9 cellular contexts compared by ENCODE assay signal in genomic region chr17:82334622-82335394, GRCh38. TPM values are rescaled to one million over a fixed set of nuclear protein-coding genes. Genes with fewer than 3 reads are reported as not detected.
DNase-seq lines count a peak whose midpoint lies in the region; ATAC-seq and TF ChIP-seq lines count a peak whose summit lies in the region.
"Had no signal": no experiment of that assay in that cellular context is flagged by ENCODE, and none has a peak within 500 bp of the region (broad histone marks: within the 10 kb centered on the region; RNA-seq: fewer than 3 reads in every experiment).

No MANE protein-coding gene starts in this region.

- no peaks in the 10 kb centered on the region for H3K79me1 ChIP-seq in H9 (ENCODE audit: insufficient read depth, low read depth, low read length, poor library complexity, severe bottlenecking)

- no peaks in the 10 kb centered on the region; a peak in 1 of 7 replicates for H3K36me3 Mint-ChIP-seq in H9 (ENCODE audit: insufficient read depth in 1 of 3, low read depth in 3 of 3)

- no peak overlapping the region for H2AFZ ChIP-seq in H9 (ENCODE audit: low read length)

- peaks cover 2% of the 10 kb centered on the region for H3K23me2 ChIP-seq in H9 (ENCODE audit: insufficient read length, low read depth, low read length, poor library complexity, severe bottlenecking)

- no peak for DNase-seq in GM06990 (ENCODE audit: extremely low read depth, insufficient read length)
- peak; percentile 85 for DNase-seq in RPMI8226
- peak; percentile 33 to 54 for DNase-seq in erythroblast (lab: John Stamatoyannopoulos, UW)
- no peak for DNase-seq in sciatic nerve (ENCODE audit: low spot score)
- DNase-seq in NCI-H187 treated with DMSO at 0.1 percent for 48 hours (lab: John Stamatoyannopoulos, UW): no peak
- DNase-seq in H9: no peak
- no peak for DNase-seq in NCI-H128 (lab: John Stamatoyannopoulos, UW; ENCODE audit: unreplicated experiment)
- DNase-seq in NCI-H2227 (lab: John Stamatoyannopoulos, UW; ENCODE audit: unreplicated experiment): no peak

- intact Hi-C loops in sciatic nerve (cut with DNase I): no loop called here

- no peak overlapping the region for H3K27ac ChIP-seq in H9 (ENCODE audit: insufficient read length, low read depth, low read length)

- no peak overlapping the region for H3K18ac ChIP-seq in H9 (ENCODE audit: insufficient read length, low read depth, low read length)

- no peak overlapping the region for H3K14ac ChIP-seq in H9 (ENCODE audit: insufficient read depth, low read length)

- H4K91ac ChIP-seq in H9 (ENCODE audit: insufficient read length, low read depth, low read length): no peak overlapping the region

- no peak overlapping the region for H2BK5ac ChIP-seq in H9 (ENCODE audit: insufficient read length, low read length)

- H3K4me3 ChIP-seq in GM06990 (replicated peaks; ENCODE audit: low read depth, low read length): peak overlapping the region; percentile 40

- peak; percentile 2 for ATAC-seq in sciatic nerve

- H2AK5ac ChIP-seq in H9 (ENCODE audit: insufficient read length, low read length): no peak overlapping the region

- no peak overlapping the region for H4K5ac ChIP-seq in H9 (ENCODE audit: insufficient read length, low read depth, low read length)

- peaks cover 21 to 35% of the 10 kb centered on the region in 2 experiments for H3K4me1 Mint-ChIP-seq in H9

- no peak overlapping the region for H3T11ph ChIP-seq in H9 (ENCODE audit: low read length)

- no peak overlapping the region for H4K8ac ChIP-seq in H9 (replicated peaks; ENCODE audit: insufficient read length, low read depth, low read length)

- no peaks in the 10 kb centered on the region for H3K79me2 ChIP-seq in H9 (ENCODE audit: insufficient read depth, low read length)

- no CpG with 5 or more reads among the region's 16 CpGs for WGBS in H9 (ENCODE audit: extremely low coverage, insufficient read length, low lambda C conversion rate)

- H2BK15ac ChIP-seq in H9 (ENCODE audit: low read depth, low read length): no peak overlapping the region

- no peak overlapping the region for H3K4ac ChIP-seq in H9 (ENCODE audit: low read depth, low read length)

- no peaks in the 10 kb centered on the region for H3K4me1 ChIP-seq in H9 (ENCODE audit: insufficient read depth, low read length)

- no peak for TF ChIP-seq POLR2A in erythroblast (IDR thresholded peaks at IDR 0.05; ENCODE audit: low read length)

- H3K27me3 ChIP-seq in GM06990 (replicated peaks; ENCODE audit: control insufficient read depth, insufficient read depth, low read length) (peaks cover 3% of the 10 kb centered on the region), H9 (ENCODE audit: insufficient read depth, low read length) (peaks cover 10% of the 10 kb centered on the region; the same call in 1 of the 2 replicates)

- H2BK12ac ChIP-seq in H9 (ENCODE audit: insufficient read length, low read depth, low read length): no peak overlapping the region

- H3K4me2 ChIP-seq in H9 (ENCODE audit: insufficient read depth, insufficient read length, low read length): no peak overlapping the region

- H3K9me3 Mint-ChIP-seq in H9: 0 out of 5 replicates have a peak, but pooled peaks cover 0 to 3% of the 10 kb centered on the region in 2 experiments

- H3K27ac Mint-ChIP-seq in H9: no peak overlapping the region

- H3K4me3 Mint-ChIP-seq in H9: peak overlapping the region in 1 of 2 experiments; percentile 62; a peak in 2 of 5 replicates

- H3K27me3 Mint-ChIP-seq in H9 (ENCODE audit: low read depth): peaks cover 99% of the 10 kb centered on the region

- no peak overlapping the region for H3K56ac ChIP-seq in H9 (ENCODE audit: insufficient read length, low read depth, low read length)

- no peak overlapping the region for H2BK20ac ChIP-seq in H9 (ENCODE audit: low read depth, low read length, poor library complexity, severe bottlenecking)

- no peak overlapping the region for H3K9ac ChIP-seq in H9 (ENCODE audit: extremely low read depth, insufficient read length, low read length)

- no peaks in the 10 kb centered on the region for H3K36me3 ChIP-seq in GM06990 (ENCODE audit: control insufficient read depth, insufficient read depth, low read length)

- no peaks in the 10 kb centered on the region for H3K9me3 ChIP-seq in H9 (ENCODE audit: control insufficient read depth, low read depth, low read length)

- no peak for TF ChIP-seq CTCF in GM06990 (IDR thresholded peaks at IDR 0.05; ENCODE audit: insufficient read depth, low read length, poor library complexity, severe bottlenecking)
- TF ChIP-seq CTCF in H9 (conservative IDR thresholded peaks at IDR 0.05): no peak

- no peaks in the 10 kb centered on the region for H4K20me1 ChIP-seq in H9 (ENCODE audit: control insufficient read depth, insufficient read depth, insufficient read length)

- H3K23ac ChIP-seq in H9 (ENCODE audit: insufficient read length, low read depth, low read length): no peak overlapping the region

- no peak overlapping the region for H2BK120ac ChIP-seq in H9 (ENCODE audit: low read depth, low read length, poor library complexity, severe bottlenecking)

RNA-seq across cellular contexts. Expression of gene SECTM1, which starts 1.2 kb away (rescaled TPM):
- total RNA-seq in sciatic nerve (22.2 TPM), H9 (2021) (0.28 and 0.70 TPM in 2 replicates)

RNA-seq across cellular contexts. Expression of gene CD7, which starts 17.4 kb away (rescaled TPM):
- total RNA-seq in sciatic nerve (2.5 TPM), H9 (2021) (0.22 and 0.35 TPM in 2 replicates)
- total RNA-seq: glomerular endothelial cell had no signal

RNA-seq across cellular contexts. Expression of gene TEX19, which starts 24.2 kb away (rescaled TPM):
- total RNA-seq in sciatic nerve: not detected
- 1.4 and 1.5 TPM in 2 replicates for total RNA-seq in H9 (2021)
- total RNA-seq: glomerular endothelial cell had no signal

RNA-seq across cellular contexts. Expression of gene UTS2R, which starts 36.8 kb away (rescaled TPM):
- total RNA-seq in sciatic nerve: not detected
- 0.75 and 0.94 TPM in 2 replicates for total RNA-seq in H9 (2021)
- total RNA-seq: glomerular endothelial cell had no signal

Comparison
In these comparisons a context has a peak if more than half of its experiments do, and no peak if none do; other contexts are left out.
1. DNase-seq: peak in RPMI8226 (single experiment) and erythroblast (2 of 2); none in GM06990 (single experiment), sciatic nerve (single experiment), NCI-H187 treated with DMSO at 0.1 percent for 48 hours (single experiment), H9 (single experiment), NCI-H128 (single experiment) and NCI-H2227 (single experiment).
2. RNA of gene SECTM1, which starts 1.2 kb away (total RNA-seq): 22.2 TPM in sciatic nerve (single experiment); 0.28 to 0.70 TPM in H9; every median in the first group is over 10 times any median in the second.